Comparison of ENCODE assay signal across 26 cellular contexts in genomic region chr1:81907569-81907968, GRCh38.
"Had no signal": no experiment of that assay in that cellular context is flagged by ENCODE, and none has a peak within 500 bp of the region (broad histone marks: within the 10 kb centered on the region; RNA-seq: fewer than 3 reads in every experiment).

No MANE protein-coding gene starts in this region.

- H3K9me3 Mint-ChIP-seq: dendritic cell treated with granulocyte-macrophage colony-stimulating factor and Interleukin-4, amounts not matched to agents 40 ng/mL and 50 ng/mL, for 4 days; endodermal cell; mesothelial cell of epicardium had no signal

- H3K27ac ChIP-seq: colonic mucosa, epithelial cell of prostate, esophagus squamous epithelium, gastrocnemius medialis, heart right ventricle, hepatocyte, left ventricle myocardium inferior, lower lobe of right lung had no signal

- H2AFZ ChIP-seq: hepatocyte had no signal

- H3K4me2 ChIP-seq: hepatocyte had no signal

- H3K4me1 Mint-ChIP-seq: immature natural killer cell had no signal

- ATAC-seq: effector memory CD8-positive, alpha-beta T cell; esophagus mucosa; gastrocnemius medialis; heart right ventricle; lower lobe of right lung had no signal

- H3K36me3 ChIP-seq: colonic mucosa, gastrocnemius medialis had no signal

- H3K27me3 Mint-ChIP-seq: dendritic cell treated with granulocyte-macrophage colony-stimulating factor and Interleukin-4, amounts not matched to agents 40 ng/mL and 50 ng/mL, for 4 days; effector memory CD8-positive, alpha-beta T cell had no signal

- H3K4me3 Mint-ChIP-seq: dendritic cell treated with granulocyte-macrophage colony-stimulating factor and Interleukin-4, amounts not matched to agents 40 ng/mL and 50 ng/mL, for 4 days; effector memory CD8-positive, alpha-beta T cell; endodermal cell; immature natural killer cell; mesothelial cell of epicardium had no signal

- H3K9me3 ChIP-seq: colonic mucosa, esophagus squamous epithelium, gastrocnemius medialis, heart right ventricle, left ventricle myocardium inferior, lower lobe of right lung had no signal

- H3K27me3 ChIP-seq: colonic mucosa, esophagus squamous epithelium, gastrocnemius medialis, heart right ventricle, hepatocyte had no signal

- H3K4me3 ChIP-seq: colonic mucosa, esophagus squamous epithelium, gastrocnemius medialis, heart right ventricle, hepatocyte, left ventricle myocardium inferior, lower lobe of right lung had no signal

- DNase-seq: colonic mucosa; cortex of kidney; effector CD8-positive, alpha-beta T cell; effector memory CD8-positive, alpha-beta T cell; endodermal cell; erythroblast; esophagus squamous epithelium; foreskin fibroblast; foreskin melanocyte; gastrocnemius medialis; glutamatergic neuron; head of caudate nucleus; heart right ventricle; hypothalamus; immature natural killer cell; islet precursor cell; kidney; kidney glomerular epithelial cell; left ventricle myocardium inferior; lower lobe of right lung; mesenchymal stem cell had no signal

- H3K27ac Mint-ChIP-seq: dendritic cell treated with granulocyte-macrophage colony-stimulating factor and Interleukin-4, amounts not matched to agents 40 ng/mL and 50 ng/mL, for 4 days; effector memory CD8-positive, alpha-beta T cell; endodermal cell; immature natural killer cell; mesothelial cell of epicardium had no signal

- H3K36me3 Mint-ChIP-seq: immature natural killer cell had no signal

- H3K4me1 ChIP-seq: colonic mucosa, gastrocnemius medialis, left ventricle myocardium inferior, lower lobe of right lung had no signal
